19 cellular contexts compared by ENCODE assay signal in genomic region chr1:241747992-241748391, GRCh38.
A peak's percentile ranks its signal among the peaks of the same experiment; 100 is the strongest.
DNase-seq lines count a peak whose midpoint lies in the region; ATAC-seq and TF ChIP-seq lines count a peak whose summit lies in the region.
"Had no signal": no experiment of that assay in that cellular context is flagged by ENCODE, and none has a peak within 500 bp of the region (broad histone marks: within the 10 kb centered on the region; RNA-seq: fewer than 3 reads in every experiment).

No MANE protein-coding gene starts in this region.

- H3K4me1 Mint-ChIP-seq in GM23338: peaks cover 28% of the 10 kb centered on the region
- no peaks in the 10 kb centered on the region for H3K4me1 Mint-ChIP-seq in endodermal cell
- H3K4me1 Mint-ChIP-seq in neural crest cell: no peaks in the 10 kb centered on the region

- H3K4me3 ChIP-seq in GM23338: no peak overlapping the region
- no peak overlapping the region for H3K4me3 ChIP-seq in PC-3 (ENCODE audit: low read length)
- no peak overlapping the region for H3K4me3 ChIP-seq in endodermal cell (ENCODE audit: low read length)
- H3K4me3 ChIP-seq in psoas muscle: no peak overlapping the region
- H3K4me3 ChIP-seq: SK-N-MC had no signal

- POLR2A ChIA-PET in PC-3 (lab: Charles Lee; ENCODE audit: unreplicated experiment): no interaction called here

- H2AFZ ChIP-seq in GM23338 (peak overlapping the region; percentile 90), PC-3 (ENCODE audit: low read length) (0 out of 2 replicates have a peak overlapping the region, but pooled peaks have one; percentile 4)

- CTCF ChIA-PET in PC-3 (lab: Charles Lee): no interaction called here

- H3K9me3 Mint-ChIP-seq in GM23338 (no peaks in the 10 kb centered on the region), endodermal cell (no peaks in the 10 kb centered on the region), neural crest cell (no peaks in the 10 kb centered on the region)
- H3K9me3 Mint-ChIP-seq: CD4-positive, CD25-positive, alpha-beta regulatory T cell had no signal

- H3K27ac ChIP-seq in GM23338 (ENCODE audit: low read depth): peak overlapping the region; percentile 23; the same call in 1 of the 2 replicates
- H3K27ac ChIP-seq in PC-3 (ENCODE audit: low read length): no peak overlapping the region
- H3K27ac ChIP-seq in endodermal cell (ENCODE audit: low read depth, low read length): no peak overlapping the region
- no peak overlapping the region for H3K27ac ChIP-seq in psoas muscle
- H3K27ac ChIP-seq: RWPE1, SK-N-MC had no signal

- no peaks in the 10 kb centered on the region for H4K20me1 ChIP-seq in GM23338 (replicated peaks; ENCODE audit: insufficient read depth)
- H4K20me1 ChIP-seq in PC-3 (ENCODE audit: low read length): no peaks in the 10 kb centered on the region

- no peaks in the 10 kb centered on the region for H3K36me3 ChIP-seq in GM23338 (ENCODE audit: insufficient read depth)
- H3K36me3 ChIP-seq in PC-3 (ENCODE audit: low read depth, low read length): no peaks in the 10 kb centered on the region
- no peaks in the 10 kb centered on the region for H3K36me3 ChIP-seq in endodermal cell (ENCODE audit: control insufficient read depth, insufficient read depth, low read length)
- H3K36me3 ChIP-seq in psoas muscle (ENCODE audit: insufficient read depth in 1 of 2, low read depth in 1 of 2): no peaks in the 10 kb centered on the region

- ATAC-seq in GM23338: peak; percentile 90
- no peak for ATAC-seq in PC-3
- ATAC-seq in psoas muscle: no peak
- no peak for ATAC-seq in HG02870 (IDR thresholded peaks at IDR 0.05; ENCODE audit: unreplicated experiment)
- ATAC-seq in HG03378 (IDR thresholded peaks at IDR 0.05; ENCODE audit: unreplicated experiment): no peak
- no peak for ATAC-seq in left lobe of liver
- ATAC-seq: HCT116 had no signal

- H3K27me3 Mint-ChIP-seq in GM23338 (ENCODE audit: insufficient read depth, low read depth, poor library complexity): no peaks in the 10 kb centered on the region
- peaks cover 9% of the 10 kb centered on the region for H3K27me3 Mint-ChIP-seq in endodermal cell (ENCODE audit: insufficient read depth)
- no peaks in the 10 kb centered on the region for H3K27me3 Mint-ChIP-seq in neural crest cell (ENCODE audit: low read depth)
- H3K27me3 Mint-ChIP-seq: CD4-positive, CD25-positive, alpha-beta regulatory T cell had no signal

- H3F3A ChIP-seq in GM23338 (replicated peaks; ENCODE audit: low read depth) (no peaks in the 10 kb centered on the region), PC-3 (ENCODE audit: low read length, unreplicated experiment) (no peaks in the 10 kb centered on the region)

- no peak overlapping the region for H3K4me3 Mint-ChIP-seq in GM23338
- H3K4me3 Mint-ChIP-seq in endodermal cell: no peak overlapping the region
- no peak overlapping the region for H3K4me3 Mint-ChIP-seq in neural crest cell
- H3K4me3 Mint-ChIP-seq: CD4-positive, CD25-positive, alpha-beta regulatory T cell had no signal

- WGBS in endodermal cell (ENCODE audit: insufficient coverage in 1 of 2, insufficient read length in 1 of 2), 2 experiments: 84 to 100% methylated on average over 2 to 6 of the region's 6 CpGs
- 66 to 82% (median 80%) methylated on average over 6 of the region's 6 CpGs for WGBS in psoas muscle, 3 donors

- TF ChIP-seq CTCF in GM23338 (conservative IDR thresholded peaks at IDR 0.05; ENCODE audit: low read depth in 2 of 2): no peak
- no peak for TF ChIP-seq CTCF in PC-3 (conservative IDR thresholded peaks at IDR 0.05; ENCODE audit: low read depth, low read length)
- no peak for TF ChIP-seq CTCF in endodermal cell (conservative IDR thresholded peaks at IDR 0.05)
- no peak for TF ChIP-seq CTCF in neural crest cell (conservative IDR thresholded peaks at IDR 0.05)
- no peak for TF ChIP-seq CTCF in psoas muscle (IDR thresholded peaks at IDR 0.05)

- H3K4me2 ChIP-seq in GM23338: no peak overlapping the region
- H3K4me2 ChIP-seq in PC-3 (ENCODE audit: low read length): no peak overlapping the region

- H3K9me3 ChIP-seq in PC-3 (ENCODE audit: low read length) (no peaks in the 10 kb centered on the region), endodermal cell (ENCODE audit: control insufficient read depth, low read length) (no peaks in the 10 kb centered on the region), psoas muscle (no peaks in the 10 kb centered on the region)

- DNase-seq in GM23338 (ENCODE audit: low spot score): peak; percentile 60
- no peak for DNase-seq in PC-3
- peak; percentile 63 for DNase-seq in endodermal cell
- DNase-seq in neural crest cell (ENCODE audit: low read depth, low spot score): no peak
- DNase-seq in psoas muscle: no peak
- DNase-seq in left lobe of liver (ENCODE audit: low spot score): no peak
- DNase-seq: CD4-positive, CD25-positive, alpha-beta regulatory T cell; MM.1S; NCI-H1048; NCI-H1417 treated with DMSO at 0.1 percent for 48 hours; NCI-H187; NCI-H446; NCI-H526; SHP77 treated with DMSO at 0.1 percent for 48 hours had no signal

- no peaks in the 10 kb centered on the region for H3K27me3 ChIP-seq in GM23338 (ENCODE audit: insufficient read depth)
- H3K27me3 ChIP-seq in PC-3 (ENCODE audit: low read length): no peaks in the 10 kb centered on the region
- peaks cover 2% of the 10 kb centered on the region for H3K27me3 ChIP-seq in endodermal cell (ENCODE audit: control insufficient read depth, insufficient read depth, low read length, poor library complexity, severe bottlenecking)
- no peaks in the 10 kb centered on the region for H3K27me3 ChIP-seq in psoas muscle (ENCODE audit: insufficient read depth in 3 of 3, low read length in 2 of 3)

- H3K9me2 ChIP-seq in GM23338 (ENCODE audit: insufficient read depth) (no peaks in the 10 kb centered on the region), PC-3 (replicated peaks; ENCODE audit: low read length) (no peaks in the 10 kb centered on the region)

- H3K36me3 Mint-ChIP-seq in GM23338 (ENCODE audit: low read depth) (0 out of 3 replicates have a peak, but pooled peaks cover 4% of the 10 kb centered on the region), endodermal cell (ENCODE audit: low read depth) (no peaks in the 10 kb centered on the region), neural crest cell (ENCODE audit: low read depth) (no peaks in the 10 kb centered on the region)
- H3K36me3 Mint-ChIP-seq: CD4-positive, CD25-positive, alpha-beta regulatory T cell had no signal

- H3K4me1 ChIP-seq in GM23338 (ENCODE audit: insufficient read depth) (peaks cover 14% of the 10 kb centered on the region; the same call in 1 of the 2 replicates), PC-3 (ENCODE audit: insufficient read depth, low read length) (peaks cover 22% of the 10 kb centered on the region), endodermal cell (ENCODE audit: control insufficient read depth, insufficient read depth, low read length) (no peaks in the 10 kb centered on the region), psoas muscle (no peaks in the 10 kb centered on the region)

- peak overlapping the region; percentile 59 for H3K27ac Mint-ChIP-seq in GM23338
- no peak overlapping the region for H3K27ac Mint-ChIP-seq in endodermal cell
- H3K27ac Mint-ChIP-seq in neural crest cell (ENCODE audit: unreplicated experiment): peak overlapping the region; percentile 65
- H3K27ac Mint-ChIP-seq: CD4-positive, CD25-positive, alpha-beta regulatory T cell had no signal

- no peaks in the 10 kb centered on the region for H3K79me2 ChIP-seq in GM23338 (replicated peaks; ENCODE audit: insufficient read depth)
- no peaks in the 10 kb centered on the region for H3K79me2 ChIP-seq in PC-3 (ENCODE audit: low read length)

- no TSS peak for BruUV-seq in PC-3 (replicated peaks; lab: Mats Ljungman, UMichigan)

- H3K9ac ChIP-seq in PC-3 (ENCODE audit: low read length): no peak overlapping the region
- no peak overlapping the region for H3K9ac ChIP-seq in endodermal cell (ENCODE audit: extremely low read depth, low read length, poor library complexity, severe bottlenecking)

- intact Hi-C loops in PC-3 (cut with micrococcal nuclease): no loop called here
- intact Hi-C loops in psoas muscle (cut with DNase I): no loop called here

TF ChIP-seq in GM23338, 12 proteins besides CTCF, POLR2A, EP300 and RAD21 (continues in another document):
- no peak for TF ChIP-seq ZNF114 (CRISPR knock-in tag; IDR thresholded peaks at IDR 0.05)

Comparison
In these comparisons a context has a peak if more than half of its experiments do, and no peak if none do; other contexts are left out.
1. DNase-seq: peak in GM23338 (single experiment) and endodermal cell (single experiment); none in PC-3 (single experiment), neural crest cell (single experiment), psoas muscle (0 of 2) and left lobe of liver (single experiment).